Comparison of ENCODE assay signal across 21 cellular contexts in genomic region chr5:137281201-137281600, GRCh38.
A peak's percentile ranks its signal among the peaks of the same experiment; 100 is the strongest.
DNase-seq lines count a peak whose midpoint lies in the region; ATAC-seq and TF ChIP-seq lines count a peak whose summit lies in the region.
"Had no signal": no experiment of that assay in that cellular context is flagged by ENCODE, and none has a peak within 500 bp of the region (broad histone marks: within the 10 kb centered on the region; RNA-seq: fewer than 3 reads in every experiment).

No MANE protein-coding gene starts in this region.

- H3K4me3 ChIP-seq in AG10803 (ENCODE audit: low read length) (no peak overlapping the region), prostate gland (no peak overlapping the region)
- H3K4me3 ChIP-seq: GM12878, K562 had no signal

- WGBS in prostate gland = 81% methylated on average over 1 of the region's 1 CpG

- no peak overlapping the region for H3K4me3 Mint-ChIP-seq in activated CD8-positive, alpha-beta T cell treated with anti-CD3 and anti-CD28 coated beads for 36 hours
- H3K4me3 Mint-ChIP-seq: H9, HFFc6 had no signal

- intact Hi-C loops in prostate gland (cut with DNase I) = no loop called here
- intact Hi-C loops in activated CD8-positive, alpha-beta T cell treated with anti-CD3 and anti-CD28 coated beads for 36 hours (cut with micrococcal nuclease) = no loop called here

- CTCF ChIA-PET in activated CD8-positive, alpha-beta T cell treated with anti-CD3 and anti-CD28 coated beads for 36 hours (lab: Charles Lee) = interaction anchor here (1.0 kb wide), 1 partner anchor 39 kb away, joined by 4 read pairs; no protein-coding TSS in a partner anchor

- no peak for TF ChIP-seq CTCF in AG10803 (conservative IDR thresholded peaks at IDR 0.05; ENCODE audit: low read length)
- no peak for TF ChIP-seq CTCF in prostate gland (IDR thresholded peaks at IDR 0.05)
- no peak for TF ChIP-seq CTCF in activated CD8-positive, alpha-beta T cell treated with anti-CD3 and anti-CD28 coated beads for 36 hours (IDR thresholded peaks at IDR 0.05)

- H3K27ac Mint-ChIP-seq in activated CD8-positive, alpha-beta T cell treated with anti-CD3 and anti-CD28 coated beads for 36 hours = no peak overlapping the region
- H3K27ac Mint-ChIP-seq: HFFc6 had no signal

- in situ Hi-C loops in G401 (cut with HindIII; ENCODE audit: low sequenced_read_pairs) = no loop called here

- no peaks in the 10 kb centered on the region for H3K36me3 ChIP-seq in prostate gland

- no peak for ATAC-seq in activated CD8-positive, alpha-beta T cell treated with anti-CD3 and anti-CD28 coated beads for 36 hours
- ATAC-seq: GM12878, K562, Panc1, SK-N-SH treated with all-trans-retinoic acid at 6 μM for 48 hours had no signal

- no peaks in the 10 kb centered on the region for H3K9me3 ChIP-seq in prostate gland

- H3K27me3 ChIP-seq in prostate gland (replicated peaks; ENCODE audit: insufficient read depth) = no peaks in the 10 kb centered on the region

- no peaks in the 10 kb centered on the region for H3K4me1 Mint-ChIP-seq in activated CD8-positive, alpha-beta T cell treated with anti-CD3 and anti-CD28 coated beads for 36 hours (ENCODE audit: low read depth)

- TF ChIP-seq POLR2A in prostate gland (IDR thresholded peaks at IDR 0.05) = no peak

- H3K27ac ChIP-seq in prostate gland = peak overlapping the region; percentile 56 to 70
- H3K27ac ChIP-seq: C4-2B had no signal

- H3K4me1 ChIP-seq in prostate gland (replicated peaks) = peaks cover 10% of the 10 kb centered on the region

- H3K9me3 Mint-ChIP-seq in activated CD8-positive, alpha-beta T cell treated with anti-CD3 and anti-CD28 coated beads for 36 hours = no peaks in the 10 kb centered on the region
- H3K9me3 Mint-ChIP-seq: H9, HFFc6 had no signal

- DNase-seq in AG10803 (ENCODE audit: low read depth) = peak; percentile 62
- DNase-seq in G401 (ENCODE audit: low spot score) = peak; percentile 60
- DNase-seq in astrocyte of the hippocampus (ENCODE audit: low read depth, low spot score) = peak; percentile 65
- DNase-seq in prostate gland (ENCODE audit: low spot score) = no peak
- no peak for DNase-seq in activated CD8-positive, alpha-beta T cell treated with anti-CD3 and anti-CD28 coated beads for 36 hours
- DNase-seq in T-helper 2 cell = no peak
- DNase-seq in CD1c-positive myeloid dendritic cell (ENCODE audit: extremely low spot score) = no peak
- DNase-seq: ACHN, DMS53, H9, HFFc6, NCI-H1105, NCI-H2029 treated with DMSO at 0.1 percent for 48 hours, NCI-H345, NCI-H524, NCI-H774 had no signal

- peaks cover 2% of the 10 kb centered on the region for H3K27me3 Mint-ChIP-seq in activated CD8-positive, alpha-beta T cell treated with anti-CD3 and anti-CD28 coated beads for 36 hours

- POLR2A ChIA-PET in activated CD8-positive, alpha-beta T cell treated with anti-CD3 and anti-CD28 coated beads for 36 hours (lab: Charles Lee) = no interaction called here

- H3K36me3 Mint-ChIP-seq in activated CD8-positive, alpha-beta T cell treated with anti-CD3 and anti-CD28 coated beads for 36 hours (ENCODE audit: low read depth) = no peaks in the 10 kb centered on the region

Comparison
In these comparisons a context has a peak if more than half of its experiments do, and no peak if none do; other contexts are left out.
1. DNase-seq: peak in AG10803 (single experiment), G401 (single experiment) and astrocyte of the hippocampus (single experiment); none in prostate gland (single experiment), activated CD8-positive, alpha-beta T cell treated with anti-CD3 and anti-CD28 coated beads for 36 hours (single experiment), T-helper 2 cell (0 of 5) and CD1c-positive myeloid dendritic cell (single experiment).